In genomic region chr1:204990059-204990664, GRCh38 we compare ENCODE assay signal across 1 cellular context.
TF ChIP-seq lines count a peak whose summit lies in the region.

No MANE protein-coding gene starts in this region.

TF ChIP-seq in K562, 482 proteins besides CTCF, POLR2A, EP300 and RAD21 (continued from another document):
- TF ChIP-seq ATF6 (CRISPR knock-in tag; IDR thresholded peaks at IDR 0.05) = no peak
- TF ChIP-seq CHD4 (IDR thresholded peaks at IDR 0.05; ENCODE audit: insufficient read depth, insufficient replicate concordance, low read depth, low read length, poor library complexity, severe bottlenecking) = no peak
- no peak for TF ChIP-seq RBM25 (IDR thresholded peaks at IDR 0.05; ENCODE audit: low read depth, low read length, severe bottlenecking)
- no peak for TF ChIP-seq MEF2D (tag; conservative IDR thresholded peaks at IDR 0.05; ENCODE audit: low read depth)
- no peak for TF ChIP-seq RBM34 (IDR thresholded peaks at IDR 0.05; ENCODE audit: borderline replicate concordance, insufficient read depth, low read length)
- no peak for TF ChIP-seq SAP30 (IDR thresholded peaks at IDR 0.05; ENCODE audit: borderline replicate concordance, insufficient read depth, low read depth, low read length, poor library complexity, severe bottlenecking)
- no peak for TF ChIP-seq MCM5 (IDR thresholded peaks at IDR 0.05; ENCODE audit: low read depth)
- no peak for TF ChIP-seq TAF15 (IDR thresholded peaks at IDR 0.05; ENCODE audit: low read depth, low read length)
- TF ChIP-seq MAFF (IDR thresholded peaks at IDR 0.05; ENCODE audit: low read length) = no peak
- no peak for TF ChIP-seq REST (CRISPR knock-in tag; IDR thresholded peaks at IDR 0.05; ENCODE audit: low read depth)
- TF ChIP-seq ZNF445 (CRISPR knock-in tag; IDR thresholded peaks at IDR 0.05; ENCODE audit: low read depth) = no peak
- TF ChIP-seq ZNF217 (CRISPR knock-in tag; IDR thresholded peaks at IDR 0.05) = no peak
